14 cellular contexts compared by ENCODE assay signal in the genomic region with DNA sequence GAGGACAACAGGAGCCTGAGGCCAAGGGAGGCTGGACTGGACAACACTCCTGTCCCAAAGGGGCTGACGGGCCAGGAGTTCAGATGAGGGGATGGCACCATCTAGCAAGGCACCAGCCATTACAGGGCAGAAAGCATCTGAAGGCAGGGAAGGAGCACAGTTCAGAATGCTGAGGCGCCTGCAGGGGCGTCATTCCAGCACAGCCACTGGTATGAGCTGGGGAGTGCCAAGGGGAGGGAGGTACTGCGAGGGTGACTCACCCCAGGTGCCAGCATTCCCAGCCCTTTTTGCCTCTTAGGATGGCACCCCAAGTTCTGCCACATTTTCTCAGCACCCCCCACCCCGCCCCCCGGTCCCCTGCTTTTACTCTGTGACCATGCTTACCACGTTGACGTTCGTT.
"Had no signal": no experiment of that assay in that cellular context is flagged by ENCODE, and none has a peak within 500 bp of the region (broad histone marks: within the 10 kb centered on the region; RNA-seq: fewer than 3 reads in every experiment).

No MANE protein-coding gene starts in this region.

- H3K27ac ChIP-seq: epithelial cell of prostate, thyroid gland had no signal

- DNase-seq: activated CD4-positive, alpha-beta memory T cell treated with anti-CD3 and anti-CD28 coated beads, Interleukin-2, amount 10 ng/mL, durations not matched to agents 7 days and 5 days; activated CD4-positive, alpha-beta T cell treated with anti-CD3 and anti-CD28 coated beads for 36 hours; activated effector memory CD4-positive, alpha-beta T cell treated with anti-CD3 and anti-CD28 coated beads, Interleukin-2, amount 50 U/mL, for 16 hours; activated naive CD8-positive, alpha-beta T cell treated with anti-CD3 and anti-CD28 coated beads for 36 hours; activated T-cell treated with anti-CD3 and anti-CD28 coated beads, Interleukin-2, amount 50 U/mL, for 4 hours; effector memory CD8-positive, alpha-beta T cell; nucleus accumbens; stimulated activated CD4-positive, alpha-beta T cell treated with anti-CD3 and anti-CD28 coated beads, Interleukin-2, amount 100 ng/mL, for 48 hours; T-helper 17 cell; thyroid gland had no signal

- ATAC-seq: activated CD4-positive, alpha-beta T cell treated with anti-CD3 and anti-CD28 coated beads for 36 hours; activated T-cell treated with anti-CD3 and anti-CD28 coated beads, Interleukin-2, amount 50 U/mL, for 4 hours; effector memory CD8-positive, alpha-beta T cell; left lobe of liver; natural killer cell treated with Interleukin-12 subunit alpha and Interleukin-12 subunit beta and Interleukin-15 and Interleukin-18, amount 100 ng/mL, for 72 hours; stimulated activated memory B cell treated with anti-CD40 and anti-IgM and Interleukin-4, amounts not matched to agents 10 μg/mL and 1 μg/mL and 100 μg/mL, for 72 hours; T-helper 17 cell had no signal

- H3K36me3 ChIP-seq: thyroid gland had no signal

- H3K27me3 ChIP-seq: thyroid gland had no signal

- H3K9me3 ChIP-seq: thyroid gland had no signal

- H3K4me3 ChIP-seq: thyroid gland had no signal
